20 cellular contexts compared by ENCODE assay signal in genomic region chr20:51679254-51679921, GRCh38.
"Had no signal": no experiment of that assay in that cellular context is flagged by ENCODE, and none has a peak within 500 bp of the region (broad histone marks: within the 10 kb centered on the region; RNA-seq: fewer than 3 reads in every experiment).

No MANE protein-coding gene starts in this region.

- ATAC-seq: natural killer cell had no signal

- H3K36me3 ChIP-seq: colonic mucosa, neutrophil, right atrium auricular region had no signal

- H3K4me3 ChIP-seq: colonic mucosa, left ventricle myocardium inferior, lower lobe of right lung, right atrium auricular region, smooth muscle cell, thyroid gland had no signal

- FAIRE-seq: frontal cortex, urothelium cell line had no signal

- H3K4me3 Mint-ChIP-seq: memory B cell, mesothelial cell of epicardium, natural killer cell, type B pancreatic cell had no signal

- H3K9me3 ChIP-seq: colonic mucosa, left ventricle myocardium inferior, lower lobe of right lung, neutrophil, right atrium auricular region, thyroid gland had no signal

- H3K4me1 Mint-ChIP-seq: memory B cell, mesothelial cell of epicardium, natural killer cell had no signal

- H3K36me3 Mint-ChIP-seq: memory B cell, natural killer cell had no signal

- H3K27ac ChIP-seq: colonic mucosa, left ventricle myocardium inferior, lower lobe of right lung, neutrophil, right atrium auricular region had no signal

- H3K4me1 ChIP-seq: colonic mucosa, left ventricle myocardium inferior, lower lobe of right lung, right atrium auricular region had no signal

- H3K27ac Mint-ChIP-seq: memory B cell, mesothelial cell of epicardium, natural killer cell, type B pancreatic cell had no signal

- DNase-seq: cerebellar nuclear complex; colonic mucosa; dermis blood vessel endothelial cell; effector CD4-positive, alpha-beta T cell; islet precursor cell; left ventricle myocardium inferior; lower lobe of right lung; natural killer cell; posterior cingulate gyrus; stimulated activated CD4-positive, alpha-beta T cell treated with anti-CD3 and anti-CD28 coated beads, Interleukin-2, amount 100 ng/mL, for 48 hours; stimulated activated naive CD4-positive, alpha-beta T cell treated with Interleukin-2 at 50 U/mL for 16 hours; thyroid gland had no signal

- H3K4me2 ChIP-seq: smooth muscle cell had no signal

- H3K9me3 Mint-ChIP-seq: memory B cell, mesothelial cell of epicardium, natural killer cell, type B pancreatic cell had no signal

- H3K27me3 Mint-ChIP-seq: type B pancreatic cell had no signal

- H3K27me3 ChIP-seq: colonic mucosa, neutrophil, right atrium auricular region, thyroid gland had no signal
